8 cellular contexts compared by ENCODE assay signal in genomic region chr16:89720520-89720858, GRCh38. TPM values are rescaled to one million over a fixed set of nuclear protein-coding genes. Genes with fewer than 3 reads are reported as not detected.
DNase-seq lines count a peak whose midpoint lies in the region; ATAC-seq and TF ChIP-seq lines count a peak whose summit lies in the region.

No MANE protein-coding gene starts in this region.

- TF ChIP-seq CTCF in fibroblast of lung (conservative IDR thresholded peaks at IDR 0.05 in 1 of 2, IDR thresholded peaks at IDR 0.05 in 1 of 2; ENCODE audit: low read depth in 1 of 2, low read length in 2 of 2) (no peak), neural progenitor cell (IDR thresholded peaks at IDR 0.05) (no peak)

- H3K27me3 ChIP-seq in fibroblast of lung (ENCODE audit: control insufficient read depth, insufficient read depth, low read length) (no peaks in the 10 kb centered on the region), neural progenitor cell (peaks cover 44% of the 10 kb centered on the region)

- peak; percentile 4 for ATAC-seq in HG02884 (IDR thresholded peaks at IDR 0.05; ENCODE audit: unreplicated experiment)
- ATAC-seq in SK-N-SH treated with all-trans-retinoic acid at 6 μM for 48 hours: peak; percentile 30
- ATAC-seq in HG03571 (IDR thresholded peaks at IDR 0.05; ENCODE audit: unreplicated experiment): no peak

- H3K9ac ChIP-seq in fibroblast of lung (ENCODE audit: insufficient read depth, low read length): peak overlapping the region; percentile 82
- peak overlapping the region; percentile 36 for H3K9ac ChIP-seq in neural progenitor cell

- no peaks in the 10 kb centered on the region for H4K20me1 ChIP-seq in fibroblast of lung (ENCODE audit: control insufficient read depth, extremely low read depth, insufficient read depth, low read length)
- H4K20me1 ChIP-seq in neural progenitor cell (ENCODE audit: low read depth): peaks cover 31% of the 10 kb centered on the region

- H3K4me2 ChIP-seq in fibroblast of lung (ENCODE audit: extremely low read depth, insufficient read depth, low read length) (peak overlapping the region; percentile 100), neural progenitor cell (peak overlapping the region; percentile 100)

- peak overlapping the region; percentile 38 for H2AFZ ChIP-seq in fibroblast of lung (ENCODE audit: low read length)
- H2AFZ ChIP-seq in neural progenitor cell (replicated peaks): peak overlapping the region; percentile 93

- peak overlapping the region; percentile 71 for H3K27ac Mint-ChIP-seq in T-helper 2 cell treated with Interferon-gamma antibody and Interleukin-4, amounts not matched to agents 5 μg/mL and 100 μg/mL, for 36 hours
- no peak overlapping the region for H3K27ac Mint-ChIP-seq in neural progenitor cell

- peak overlapping the region; percentile 58 to 83 (median 70) for H3K4me3 ChIP-seq in fibroblast of lung (replicated peaks in 1 of 4; ENCODE audit: control extremely low read depth in 1 of 4, insufficient read depth in 1 of 4, low read depth in 3 of 4, low read length in 4 of 4)
- H3K4me3 ChIP-seq in neural progenitor cell: peak overlapping the region; percentile 97

- peaks cover 23% of the 10 kb centered on the region for H3K4me1 Mint-ChIP-seq in T-helper 2 cell treated with Interferon-gamma antibody and Interleukin-4, amounts not matched to agents 5 μg/mL and 100 μg/mL, for 36 hours (ENCODE audit: low read depth)
- H3K4me1 Mint-ChIP-seq in neural progenitor cell: peaks cover 25% of the 10 kb centered on the region

- peaks cover 20% of the 10 kb centered on the region for H3K4me1 ChIP-seq in fibroblast of lung (ENCODE audit: control insufficient read depth, extremely low read depth, insufficient read depth, low read length)
- H3K4me1 ChIP-seq in neural progenitor cell: peaks cover 9% of the 10 kb centered on the region

- peak overlapping the region; percentile 81 for H3K4me3 Mint-ChIP-seq in T-helper 2 cell treated with Interferon-gamma antibody and Interleukin-4, amounts not matched to agents 5 μg/mL and 100 μg/mL, for 36 hours
- peak overlapping the region; percentile 91 for H3K4me3 Mint-ChIP-seq in neural progenitor cell

- no peak for DNase-seq in T-helper 2 cell treated with Interferon-gamma antibody and Interleukin-4, amounts not matched to agents 5 μg/mL and 100 μg/mL, for 36 hours (ENCODE audit: low spot score)
- DNase-seq in T-helper 2 cell (no peak), fibroblast of lung (ENCODE audit: low read depth in 2 of 2) (peak; percentile 13 to 23), neural progenitor cell (ENCODE audit: low spot score) (peak; percentile 81), NCI-H526 treated with DMSO at 0.1 percent for 48 hours (lab: John Stamatoyannopoulos, UW) (no peak)

- H3F3A ChIP-seq in neural progenitor cell (ENCODE audit: low read depth): peaks cover 29% of the 10 kb centered on the region

- H3K36me3 ChIP-seq in fibroblast of lung (ENCODE audit: control insufficient read depth, insufficient read depth, low read length) (peaks cover 12% of the 10 kb centered on the region), neural progenitor cell (no peaks in the 10 kb centered on the region)

- H3K27ac ChIP-seq in fibroblast of lung (ENCODE audit: insufficient read depth, low read length) (peak overlapping the region; percentile 75), neural progenitor cell (no peak overlapping the region)

- no peaks in the 10 kb centered on the region for H3K9me3 Mint-ChIP-seq in T-helper 2 cell treated with Interferon-gamma antibody and Interleukin-4, amounts not matched to agents 5 μg/mL and 100 μg/mL, for 36 hours
- no peaks in the 10 kb centered on the region for H3K9me3 Mint-ChIP-seq in neural progenitor cell

- peaks cover 29% of the 10 kb centered on the region for H3K36me3 Mint-ChIP-seq in T-helper 2 cell treated with Interferon-gamma antibody and Interleukin-4, amounts not matched to agents 5 μg/mL and 100 μg/mL, for 36 hours (ENCODE audit: low read depth)
- H3K36me3 Mint-ChIP-seq in neural progenitor cell: peaks cover 11% of the 10 kb centered on the region

- peaks cover 29% of the 10 kb centered on the region for H3K79me2 ChIP-seq in fibroblast of lung (ENCODE audit: control insufficient read depth, insufficient read depth, low read length)
- H3K79me2 ChIP-seq in neural progenitor cell (ENCODE audit: low read depth): no peaks in the 10 kb centered on the region

- H3K27me3 Mint-ChIP-seq in T-helper 2 cell treated with Interferon-gamma antibody and Interleukin-4, amounts not matched to agents 5 μg/mL and 100 μg/mL, for 36 hours (ENCODE audit: low read depth): no peaks in the 10 kb centered on the region
- H3K27me3 Mint-ChIP-seq in neural progenitor cell (ENCODE audit: insufficient read depth, low read depth): peaks cover 18% of the 10 kb centered on the region

- H3K9me3 ChIP-seq in fibroblast of lung (ENCODE audit: control insufficient read depth, insufficient read depth, low read depth, low read length) (no peaks in the 10 kb centered on the region), neural progenitor cell (ENCODE audit: low read depth) (no peaks in the 10 kb centered on the region)

TF ChIP-seq in SK-N-SH treated with all-trans-retinoic acid at 6 μM for 48 hours, 23 proteins besides CTCF, POLR2A, EP300 and RAD21 (continues in another document):
- no peak for TF ChIP-seq ZC3H10 (CRISPR knock-in tag; IDR thresholded peaks at IDR 0.05)
- TF ChIP-seq RARB (CRISPR knock-in tag; IDR thresholded peaks at IDR 0.05): no peak
- no peak for TF ChIP-seq CREB5 (CRISPR knock-in tag; IDR thresholded peaks at IDR 0.05; ENCODE audit: low read depth)
- no peak for TF ChIP-seq GLIS3 (CRISPR knock-in tag; IDR thresholded peaks at IDR 0.05)
- TF ChIP-seq ESRRG (CRISPR knock-in tag; IDR thresholded peaks at IDR 0.05): no peak
- no peak for TF ChIP-seq PATZ1 (CRISPR knock-in tag; IDR thresholded peaks at IDR 0.05; ENCODE audit: borderline replicate concordance)
- no peak for TF ChIP-seq OSR1 (CRISPR knock-in tag; IDR thresholded peaks at IDR 0.05)
- no peak for TF ChIP-seq ZNF70 (CRISPR knock-in tag; IDR thresholded peaks at IDR 0.05)
- no peak for TF ChIP-seq ZFP3 (CRISPR knock-in tag; IDR thresholded peaks at IDR 0.05)
- no peak for TF ChIP-seq ZNF8 (CRISPR knock-in tag; IDR thresholded peaks at IDR 0.05)
- no peak for TF ChIP-seq CSRNP3 (CRISPR knock-in tag; IDR thresholded peaks at IDR 0.05)

RNA-seq across cellular contexts. Expression of gene VPS9D1, which starts 0.2 kb away (rescaled TPM):
- total RNA-seq in fibroblast of lung (7.2 and 13.0 TPM in 2 replicates), neural progenitor cell (ENCODE audit: low replicate concordance) (1.6 and 4.7 TPM in 2 replicates)
- polyA plus RNA-seq in fibroblast of lung: 6.3 and 6.4 TPM in 2 replicates
- 13.3 and 14.2 TPM in 2 replicates for polyA plus RNA-seq in fibroblast of lung (2012)
- 6.2 and 13.2 TPM in 2 replicates for polyA minus RNA-seq in fibroblast of lung (ENCODE audit: low replicate concordance)

RNA-seq across cellular contexts. Expression of gene ZNF276, which starts 0.8 kb away (rescaled TPM):
- 12.7 and 12.8 TPM in 2 replicates for total RNA-seq in fibroblast of lung
- 6.2 and 7.3 TPM in 2 replicates for polyA plus RNA-seq in fibroblast of lung
- polyA plus RNA-seq in fibroblast of lung (2012): 5.5 and 6.2 TPM in 2 replicates
- 13.8 and 28.0 TPM in 2 replicates for polyA minus RNA-seq in fibroblast of lung (ENCODE audit: low replicate concordance)
- total RNA-seq in neural progenitor cell (ENCODE audit: low replicate concordance): 8.4 and 21.7 TPM in 2 replicates

RNA-seq across cellular contexts. Expression of gene SPATA2L, which starts 19.0 kb away (rescaled TPM):
- total RNA-seq in fibroblast of lung (7.3 and 10.3 TPM in 2 replicates), neural progenitor cell (ENCODE audit: low replicate concordance) (7.6 and 13.2 TPM in 2 replicates)
- 1.7 and 1.8 TPM in 2 replicates for polyA plus RNA-seq in fibroblast of lung
- polyA plus RNA-seq in fibroblast of lung (2012): 2.9 and 4.8 TPM in 2 replicates
- 3.4 and 6.4 TPM in 2 replicates for polyA minus RNA-seq in fibroblast of lung (ENCODE audit: low replicate concordance)

RNA-seq across cellular contexts. Expression of gene CDK10, which starts 34.0 kb away (rescaled TPM):
- total RNA-seq in fibroblast of lung: 37.5 and 41.9 TPM in 2 replicates
- polyA plus RNA-seq in fibroblast of lung: 22.9 and 27.3 TPM in 2 replicates
- polyA plus RNA-seq in fibroblast of lung (2012): 78.2 and 95.2 TPM in 2 replicates
- 22.6 and 25.1 TPM in 2 replicates for polyA minus RNA-seq in fibroblast of lung (ENCODE audit: low replicate concordance)
- total RNA-seq in neural progenitor cell (ENCODE audit: low replicate concordance): 75.6 and 107 TPM in 2 replicates

Comparison
In these comparisons a context has a peak if more than half of its experiments do, and no peak if none do; other contexts are left out.
1. DNase-seq: peak in fibroblast of lung (2 of 2) and neural progenitor cell (single experiment); none in T-helper 2 cell treated with Interferon-gamma antibody and Interleukin-4, amounts not matched to agents 5 μg/mL and 100 μg/mL, for 36 hours (single experiment), T-helper 2 cell (0 of 5) and NCI-H526 treated with DMSO at 0.1 percent for 48 hours (single experiment).